8 cellular contexts compared by ENCODE assay signal in the genomic region with DNA sequence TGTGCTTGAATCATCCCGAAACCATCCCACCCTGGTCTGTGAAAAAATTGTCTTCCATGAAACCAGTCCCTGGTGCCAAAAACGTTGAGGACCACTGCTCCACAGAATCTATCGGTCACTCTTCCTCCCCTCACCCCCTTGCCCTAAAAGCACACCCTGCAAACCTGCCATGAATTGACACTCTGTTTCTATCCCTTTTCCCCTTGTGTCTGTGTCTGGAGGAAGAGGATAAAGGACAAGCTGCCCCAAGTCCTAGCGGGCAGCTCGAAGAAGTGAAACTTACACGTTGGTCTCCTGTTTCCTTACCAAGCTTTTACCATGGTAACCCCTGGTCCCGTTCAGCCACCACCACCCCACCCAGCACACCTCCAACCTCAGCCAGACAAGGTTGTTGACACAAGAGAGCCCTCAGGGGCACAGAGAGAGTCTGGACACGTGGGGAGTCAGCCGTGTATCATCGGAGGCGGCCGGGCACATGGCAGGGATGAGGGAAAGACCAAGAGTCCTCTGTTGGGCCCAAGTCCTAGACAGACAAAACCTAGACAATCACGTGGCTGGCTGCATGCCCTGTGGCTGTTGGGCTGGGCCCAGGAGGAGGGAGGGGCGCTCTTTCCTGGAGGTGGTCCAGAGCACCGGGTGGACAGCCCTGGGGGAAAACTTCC. TPM values are rescaled to one million over a fixed set of nuclear protein-coding genes. Genes with fewer than 3 reads are reported as not detected.
DNase-seq lines count a peak whose midpoint lies in the region; ATAC-seq and TF ChIP-seq lines count a peak whose summit lies in the region.

No MANE protein-coding gene starts in this region.

- ATAC-seq in GM21381 (IDR thresholded peaks at IDR 0.05; ENCODE audit: unreplicated experiment) = peak; percentile 66
- peak; percentile 19 for ATAC-seq in mucosa of descending colon
- no peak for ATAC-seq in GM21528 (IDR thresholded peaks at IDR 0.05; ENCODE audit: low FRiP score, unreplicated experiment)

- H3K9me3 ChIP-seq in mucosa of descending colon = no peaks in the 10 kb centered on the region

- intact Hi-C loops in mucosa of descending colon (cut with DNase I, micrococcal nuclease) = no loop called here

- peaks cover 60% of the 10 kb centered on the region for H3K4me1 Mint-ChIP-seq in activated CD4-positive, alpha-beta T cell treated with anti-CD3 and anti-CD28 coated beads, Interleukin-2, amount 10 ng/mL, durations not matched to agents 7 days and 5 days

- H3K36me3 Mint-ChIP-seq in activated CD4-positive, alpha-beta T cell treated with anti-CD3 and anti-CD28 coated beads, Interleukin-2, amount 10 ng/mL, durations not matched to agents 7 days and 5 days (ENCODE audit: low read depth) = no peaks in the 10 kb centered on the region

- DNase-seq in AG08396 (ENCODE audit: low spot score) (peak; percentile 37), NCI-H1105 treated with DMSO at 0.1 percent for 48 hours (lab: John Stamatoyannopoulos, UW) (peak; percentile 31), dermis blood vessel endothelial cell (peak; percentile 91), mucosa of descending colon (peak; percentile 42 to 61 (median 59))
- no peak for DNase-seq in activated CD4-positive, alpha-beta T cell treated with anti-CD3 and anti-CD28 coated beads, Interleukin-2, amount 10 ng/mL, durations not matched to agents 7 days and 5 days
- no peak for DNase-seq in activated CD4-positive, CD25-positive, alpha-beta regulatory T cell (lab: John Stamatoyannopoulos, UW)

- CTCF ChIA-PET in activated CD4-positive, alpha-beta T cell treated with anti-CD3 and anti-CD28 coated beads, Interleukin-2, amount 10 ng/mL, durations not matched to agents 7 days and 5 days (lab: Charles Lee) = interaction anchor here (1.0 to 2.1 kb wide), 4 partner anchors 17 to 190 kb away, joined by 3 to 9 read pairs (median 4); partner anchors contain the start of genes PLOD3 and ZNHIT1

- no peak for TF ChIP-seq CTCF in mucosa of descending colon (IDR thresholded peaks at IDR 0.05)

- no peaks in the 10 kb centered on the region for H3K36me3 ChIP-seq in mucosa of descending colon (ENCODE audit: low read depth)

- POLR2A ChIA-PET in activated CD4-positive, alpha-beta T cell treated with anti-CD3 and anti-CD28 coated beads, Interleukin-2, amount 10 ng/mL, durations not matched to agents 7 days and 5 days (lab: Charles Lee) = no interaction called here

- no peak overlapping the region for H3K4me3 ChIP-seq in mucosa of descending colon

- no peaks in the 10 kb centered on the region for H3K4me1 ChIP-seq in mucosa of descending colon (ENCODE audit: low read depth)

- H3K27me3 Mint-ChIP-seq in activated CD4-positive, alpha-beta T cell treated with anti-CD3 and anti-CD28 coated beads, Interleukin-2, amount 10 ng/mL, durations not matched to agents 7 days and 5 days = peaks cover 56% of the 10 kb centered on the region

- H3K9me3 Mint-ChIP-seq in activated CD4-positive, alpha-beta T cell treated with anti-CD3 and anti-CD28 coated beads, Interleukin-2, amount 10 ng/mL, durations not matched to agents 7 days and 5 days = peaks cover 3% of the 10 kb centered on the region

- H3K4me3 Mint-ChIP-seq in activated CD4-positive, alpha-beta T cell treated with anti-CD3 and anti-CD28 coated beads, Interleukin-2, amount 10 ng/mL, durations not matched to agents 7 days and 5 days = no peak overlapping the region

- H3K27ac Mint-ChIP-seq in activated CD4-positive, alpha-beta T cell treated with anti-CD3 and anti-CD28 coated beads, Interleukin-2, amount 10 ng/mL, durations not matched to agents 7 days and 5 days = no peak overlapping the region

RNA-seq across cellular contexts. Expression of gene SERPINE1, which starts 0.8 kb away (rescaled TPM):
- 289 and 399 TPM in 2 replicates for total RNA-seq in dermis blood vessel endothelial cell
- 1 to 10 TPM in 2 of 3 donors, under 1 TPM in 1; 0.55 to 2.9 (median 1.6) TPM for total RNA-seq in mucosa of descending colon
- total RNA-seq in activated CD4-positive, alpha-beta T cell treated with anti-CD3 and anti-CD28 coated beads, Interleukin-2, amount 10 ng/mL, durations not matched to agents 7 days and 5 days = under 1 TPM; 0.05 to 0.27 TPM

RNA-seq across cellular contexts. Expression of gene AP1S1, which starts 28.2 kb away (rescaled TPM):
- total RNA-seq in dermis blood vessel endothelial cell (115 and 144 TPM in 2 replicates), mucosa of descending colon (10 to 100 TPM; 32.3 to 83.6 (median 63.9) TPM)
- total RNA-seq in activated CD4-positive, alpha-beta T cell treated with anti-CD3 and anti-CD28 coated beads, Interleukin-2, amount 10 ng/mL, durations not matched to agents 7 days and 5 days = 10 to 100 TPM; 37.9 to 48.2 TPM

RNA-seq across cellular contexts. Expression of gene VGF, which starts 39.2 kb away (rescaled TPM):
- total RNA-seq in dermis blood vessel endothelial cell = not detected in 2 replicates
- total RNA-seq in mucosa of descending colon = under 1 TPM; 0.38 to 0.84 (median 0.46) TPM
- total RNA-seq in activated CD4-positive, alpha-beta T cell treated with anti-CD3 and anti-CD28 coated beads, Interleukin-2, amount 10 ng/mL, durations not matched to agents 7 days and 5 days = under 1 TPM; 0.15 to 0.22 TPM

RNA-seq across cellular contexts. Expression of gene TRIM56, which starts 40.8 kb away (rescaled TPM):
- total RNA-seq in dermis blood vessel endothelial cell = 19.6 and 28.0 TPM in 2 replicates
- total RNA-seq in mucosa of descending colon = 10 to 100 TPM; 47.9 to 55.3 (median 53.9) TPM
- total RNA-seq in activated CD4-positive, alpha-beta T cell treated with anti-CD3 and anti-CD28 coated beads, Interleukin-2, amount 10 ng/mL, durations not matched to agents 7 days and 5 days = 10 to 100 TPM; 54.2 to 72.3 TPM

RNA-seq across cellular contexts. Expression of gene NAT16, which starts 54.0 kb away (rescaled TPM):
- total RNA-seq in dermis blood vessel endothelial cell = not detected in 2 replicates
- not detected for total RNA-seq in mucosa of descending colon
- not detected for total RNA-seq in activated CD4-positive, alpha-beta T cell treated with anti-CD3 and anti-CD28 coated beads, Interleukin-2, amount 10 ng/mL, durations not matched to agents 7 days and 5 days

Comparison
In these comparisons a context has a peak if more than half of its experiments do, and no peak if none do; other contexts are left out.
1. DNase-seq: peak in AG08396 (single experiment), NCI-H1105 treated with DMSO at 0.1 percent for 48 hours (single experiment), dermis blood vessel endothelial cell (single experiment) and mucosa of descending colon (3 of 3); none in activated CD4-positive, alpha-beta T cell treated with anti-CD3 and anti-CD28 coated beads, Interleukin-2, amount 10 ng/mL, durations not matched to agents 7 days and 5 days (single experiment) and activated CD4-positive, CD25-positive, alpha-beta regulatory T cell (0 of 4).
2. RNA of gene SERPINE1, which starts 0.8 kb away (total RNA-seq): 289 to 399 TPM in dermis blood vessel endothelial cell; 0.55 to 2.9 TPM in mucosa of descending colon and 0.05 to 0.27 TPM in activated CD4-positive, alpha-beta T cell treated with anti-CD3 and anti-CD28 coated beads, Interleukin-2, amount 10 ng/mL, durations not matched to agents 7 days and 5 days; every median in the first group is over 10 times any median in the second.